Comparison of ENCODE assay signal across 21 cellular contexts in the genomic region with DNA sequence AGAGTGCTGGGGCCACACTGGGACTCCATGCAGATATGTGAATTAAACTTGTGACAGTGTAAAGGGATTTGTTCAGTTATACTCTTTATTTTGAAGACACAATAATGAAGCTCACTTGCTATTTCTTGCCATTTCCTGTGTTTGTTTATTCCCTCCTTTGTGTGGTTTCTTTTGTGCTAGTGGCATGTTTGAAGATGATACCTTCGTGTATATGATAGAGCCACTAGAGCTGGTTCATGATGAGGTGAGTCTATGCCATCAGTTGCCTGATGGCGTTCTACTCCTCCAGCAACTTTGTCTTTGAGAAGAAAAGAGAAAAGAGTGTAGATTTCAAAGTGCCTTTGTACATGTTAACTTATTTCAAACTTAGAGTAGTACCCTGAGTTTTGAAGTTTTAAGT.
"Had no signal": no experiment of that assay in that cellular context is flagged by ENCODE, and none has a peak within 500 bp of the region (broad histone marks: within the 10 kb centered on the region; RNA-seq: fewer than 3 reads in every experiment).

No MANE protein-coding gene starts in this region.

- H3K27ac Mint-ChIP-seq: effector memory CD8-positive, alpha-beta T cell; naive B cell; stimulated activated effector memory CD8-positive, alpha-beta T cell treated with anti-CD3 and anti-CD28 coated beads, Interleukin-12 subunit alpha, Interleukin-12 subunit beta, amount 100 ng/mL, for 72 hours had no signal

- H3K4me3 Mint-ChIP-seq: effector memory CD8-positive, alpha-beta T cell; naive B cell; stimulated activated effector memory CD8-positive, alpha-beta T cell treated with anti-CD3 and anti-CD28 coated beads, Interleukin-12 subunit alpha, Interleukin-12 subunit beta, amount 100 ng/mL, for 72 hours had no signal

- ATAC-seq: effector memory CD8-positive, alpha-beta T cell; gastrocnemius medialis; heart right ventricle; psoas muscle; right lobe of liver; stimulated activated effector memory CD8-positive, alpha-beta T cell treated with anti-CD3 and anti-CD28 coated beads, Interleukin-12 subunit alpha, Interleukin-12 subunit beta, amount 100 ng/mL, for 72 hours; stimulated activated naive CD8-positive, alpha-beta T cell treated with anti-CD3 and anti-CD28 coated beads, Interleukin-15, Interleukin-2, amounts not matched to agents 100 U/mL and 50 U/mL, for 24 hours had no signal

- H3K4me1 ChIP-seq: esophagus muscularis mucosa, gastrocnemius medialis, heart right ventricle, psoas muscle, right lobe of liver, suprapubic skin, tibial artery, upper lobe of left lung, uterus had no signal

- H3K9me3 Mint-ChIP-seq: effector memory CD8-positive, alpha-beta T cell; naive B cell; stimulated activated effector memory CD8-positive, alpha-beta T cell treated with anti-CD3 and anti-CD28 coated beads, Interleukin-12 subunit alpha, Interleukin-12 subunit beta, amount 100 ng/mL, for 72 hours had no signal

- H3K4me1 Mint-ChIP-seq: naive B cell; stimulated activated effector memory CD8-positive, alpha-beta T cell treated with anti-CD3 and anti-CD28 coated beads, Interleukin-12 subunit alpha, Interleukin-12 subunit beta, amount 100 ng/mL, for 72 hours had no signal

- H3K36me3 Mint-ChIP-seq: naive B cell; stimulated activated effector memory CD8-positive, alpha-beta T cell treated with anti-CD3 and anti-CD28 coated beads, Interleukin-12 subunit alpha, Interleukin-12 subunit beta, amount 100 ng/mL, for 72 hours had no signal

- H3K27me3 ChIP-seq: esophagus muscularis mucosa, gastrocnemius medialis, heart right ventricle, neutrophil, right lobe of liver, suprapubic skin, tibial artery, upper lobe of left lung, uterus had no signal

- H3K36me3 ChIP-seq: esophagus muscularis mucosa, gastrocnemius medialis, heart right ventricle, neutrophil, right lobe of liver, suprapubic skin, tibial artery, upper lobe of left lung, uterus had no signal

- H3K4me3 ChIP-seq: esophagus muscularis mucosa, gastrocnemius medialis, heart right ventricle, psoas muscle, right lobe of liver, suprapubic skin, tibial artery, upper lobe of left lung, uterus had no signal

- H3K27ac ChIP-seq: epithelial cell of prostate, esophagus muscularis mucosa, gastrocnemius medialis, heart right ventricle, neutrophil, psoas muscle, right lobe of liver, suprapubic skin, tibial artery, upper lobe of left lung, uterus had no signal

- DNase-seq: effector memory CD8-positive, alpha-beta T cell; gastrocnemius medialis; heart right ventricle; hypothalamus; kidney glomerular epithelial cell; mesendoderm; naive B cell; psoas muscle; retina; right lobe of liver; stimulated activated CD4-positive, alpha-beta T cell treated with anti-CD3 and anti-CD28 coated beads, Interleukin-4, amount 100 ng/mL, for 1 hour; stimulated activated CD8-positive, alpha-beta memory T cell treated with anti-CD3 and anti-CD28 coated beads, Interleukin-4, amount 100 ng/mL, for 48 hours; stimulated activated naive CD8-positive, alpha-beta T cell treated with anti-CD3 and anti-CD28 coated beads, Interleukin-15, Interleukin-2, amounts not matched to agents 100 U/mL and 50 U/mL, for 24 hours; tibial artery; upper lobe of left lung; uterus had no signal

- H3K27me3 Mint-ChIP-seq: naive B cell had no signal
